Comparison of ENCODE assay signal across 8 cellular contexts in the genomic region with DNA sequence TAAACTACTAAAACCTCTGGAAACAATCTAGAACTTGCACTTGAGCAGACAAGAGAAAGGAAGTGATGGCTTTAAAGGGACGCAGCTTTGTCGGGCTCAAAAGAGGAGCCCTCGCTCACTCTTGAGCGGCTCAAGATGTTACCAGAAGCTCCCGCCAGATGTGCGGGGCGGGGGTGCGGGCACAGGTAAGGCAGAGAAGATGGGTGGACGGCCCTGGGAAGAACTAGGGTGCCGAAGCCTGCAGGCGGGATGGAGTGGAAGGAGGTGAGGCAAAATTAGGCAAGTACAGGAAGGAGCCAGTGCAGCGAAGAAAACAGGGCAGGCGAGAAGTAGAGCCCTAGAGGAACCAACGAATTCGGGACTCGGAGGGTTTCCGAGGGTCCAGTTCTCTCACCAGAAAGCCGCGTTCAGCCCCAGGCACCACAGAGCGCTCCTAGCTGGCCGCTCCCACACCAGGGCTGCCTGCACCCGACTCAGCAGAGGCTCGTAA. TPM values are rescaled to one million over a fixed set of nuclear protein-coding genes. Genes with fewer than 3 reads are reported as not detected.
DNase-seq lines count a peak whose midpoint lies in the region; ATAC-seq and TF ChIP-seq lines count a peak whose summit lies in the region.

No MANE protein-coding gene starts in this region.

- H3K9me3 Mint-ChIP-seq in activated CD8-positive, alpha-beta T cell treated with anti-CD3 and anti-CD28 coated beads, Interleukin-2, amount 10 ng/mL, durations not matched to agents 7 days and 5 days (ENCODE audit: insufficient read depth), result no peaks in the 10 kb centered on the region

- intact Hi-C loops in gastrocnemius medialis (cut with DNase I; ENCODE audit: low total_unique reads), result loop anchor here (1.0 kb wide), 2 partner anchors 31 to 71 kb away; a partner anchor contains a TSS

- H3K9me3 ChIP-seq in cardiac muscle cell (ENCODE audit: low read depth) (no peaks in the 10 kb centered on the region), gastrocnemius medialis (no peaks in the 10 kb centered on the region)

- in situ Hi-C loops in gastrocnemius medialis (cut with MboI; ENCODE audit: low sequenced_read_pairs in 4 of 4), result no loop called here

- peak overlapping the region; percentile 97 for H3K27ac Mint-ChIP-seq in activated CD8-positive, alpha-beta T cell treated with anti-CD3 and anti-CD28 coated beads, Interleukin-2, amount 10 ng/mL, durations not matched to agents 7 days and 5 days

- H3K4me1 Mint-ChIP-seq in activated CD8-positive, alpha-beta T cell treated with anti-CD3 and anti-CD28 coated beads, Interleukin-2, amount 10 ng/mL, durations not matched to agents 7 days and 5 days (ENCODE audit: low read depth), result peaks cover 46% of the 10 kb centered on the region

- CTCF ChIA-PET in activated CD8-positive, alpha-beta T cell treated with anti-CD3 and anti-CD28 coated beads, Interleukin-2, amount 10 ng/mL, durations not matched to agents 7 days and 5 days (lab: Charles Lee), result interaction anchor here (0.9 to 4.4 kb wide), 16 partner anchors 10 to 389 kb away, joined by 3 to 72 read pairs (median 5); a partner anchor contains a TSS

- H3K27ac ChIP-seq in cardiac muscle cell, result peak overlapping the region; percentile 98
- H3K27ac ChIP-seq in gastrocnemius medialis, result peak overlapping the region; percentile 93 to 99 (median 96)

- H3K36me3 ChIP-seq in cardiac muscle cell (peaks cover 18% of the 10 kb centered on the region), gastrocnemius medialis (peaks cover 0 to 21% of the 10 kb centered on the region in 2 donors)

- H3K27me3 ChIP-seq in cardiac muscle cell (no peaks in the 10 kb centered on the region), gastrocnemius medialis (no peaks in the 10 kb centered on the region)

- POLR2A ChIA-PET in activated CD8-positive, alpha-beta T cell treated with anti-CD3 and anti-CD28 coated beads, Interleukin-2, amount 10 ng/mL, durations not matched to agents 7 days and 5 days (lab: Charles Lee), result interaction anchor here (0.6 to 2.6 kb wide), 16 partner anchors 10 to 320 kb away, joined by 3 to 17 read pairs (median 4); a partner anchor contains a TSS

- H3K4me3 ChIP-seq in AG09309 (ENCODE audit: control insufficient read depth, low read depth, low read length) (peak overlapping the region; percentile 79), cardiac muscle cell (peak overlapping the region; percentile 97), gastrocnemius medialis (peak overlapping the region; percentile 92 to 100 (median 94))

- H3K27me3 Mint-ChIP-seq in activated CD8-positive, alpha-beta T cell treated with anti-CD3 and anti-CD28 coated beads, Interleukin-2, amount 10 ng/mL, durations not matched to agents 7 days and 5 days (ENCODE audit: low read depth), result no peaks in the 10 kb centered on the region

- TF ChIP-seq POLR2A in gastrocnemius medialis (IDR thresholded peaks at IDR 0.05), result no peak

- H3K4me1 ChIP-seq in cardiac muscle cell (ENCODE audit: low read depth) (peaks cover 17% of the 10 kb centered on the region), gastrocnemius medialis (peaks cover 49 to 51% of the 10 kb centered on the region in 2 donors)

- peak overlapping the region; percentile 100 for H3K4me3 Mint-ChIP-seq in activated CD8-positive, alpha-beta T cell treated with anti-CD3 and anti-CD28 coated beads, Interleukin-2, amount 10 ng/mL, durations not matched to agents 7 days and 5 days

- no peak for TF ChIP-seq CTCF in AG09309 (IDR thresholded peaks at IDR 0.05; ENCODE audit: control insufficient read depth, insufficient read depth, low read depth, low read length, missing control alignments)
- TF ChIP-seq CTCF in cardiac muscle cell (IDR thresholded peaks at IDR 0.05; ENCODE audit: low read depth, low read length), result peak; percentile 47
- TF ChIP-seq CTCF in gastrocnemius medialis (IDR thresholded peaks at IDR 0.05 in 4 of 5, conservative IDR thresholded peaks at IDR 0.05 in 1 of 5), result peak in 1 of 5 experiments; percentile 38

- H3K36me3 Mint-ChIP-seq in activated CD8-positive, alpha-beta T cell treated with anti-CD3 and anti-CD28 coated beads, Interleukin-2, amount 10 ng/mL, durations not matched to agents 7 days and 5 days (ENCODE audit: low read depth), result peaks cover 32% of the 10 kb centered on the region

- ATAC-seq in GM19328 (IDR thresholded peaks at IDR 0.05; ENCODE audit: unreplicated experiment), result peak; percentile 20
- peak; percentile 39 for ATAC-seq in HG03460 (IDR thresholded peaks at IDR 0.05; ENCODE audit: unreplicated experiment)
- ATAC-seq in activated CD8-positive, alpha-beta T cell treated with anti-CD3 and anti-CD28 coated beads, Interleukin-2, amount 10 ng/mL, durations not matched to agents 7 days and 5 days, result peak; percentile 76
- peak; percentile 55 to 57 for ATAC-seq in gastrocnemius medialis

- DNase-seq in AG09309 (ENCODE audit: low read depth) (no peak), cardiac muscle cell (ENCODE audit: low read depth in 1 of 2, low spot score in 1 of 2) (no peak), gastrocnemius medialis (no peak), activated gamma-delta T cell treated with Interleukin-2 at 50 U/mL for 16 hours (no peak), SW480 (ENCODE audit: low spot score) (no peak)
- DNase-seq in activated CD8-positive, alpha-beta T cell treated with anti-CD3 and anti-CD28 coated beads, Interleukin-2, amount 10 ng/mL, durations not matched to agents 7 days and 5 days, result peak; percentile 44

RNA-seq across cellular contexts. Expression of a gene that starts 0.4 kb away (rescaled TPM):
- total RNA-seq in activated CD8-positive, alpha-beta T cell treated with anti-CD3 and anti-CD28 coated beads, Interleukin-2, amount 10 ng/mL, durations not matched to agents 7 days and 5 days, result 10 to 100 TPM; 53.6 to 54.7 TPM
- total RNA-seq in cardiac muscle cell (47.7 and 56.4 TPM in 2 replicates), gastrocnemius medialis (10 to 100 TPM; 50.7 to 65.5 (median 60.5) TPM)
- polyA plus RNA-seq in cardiac muscle cell, result 46.9 and 48.0 TPM in 2 replicates

RNA-seq across cellular contexts. Expression of a gene that starts 0.7 kb away (rescaled TPM):
- 10 to 100 TPM; 82.3 to 83.4 TPM for total RNA-seq in activated CD8-positive, alpha-beta T cell treated with anti-CD3 and anti-CD28 coated beads, Interleukin-2, amount 10 ng/mL, durations not matched to agents 7 days and 5 days
- 97.2 and 159 TPM in 2 replicates for total RNA-seq in cardiac muscle cell
- polyA plus RNA-seq in cardiac muscle cell, result 162 and 177 TPM in 2 replicates
- 100 to 1,000 TPM in 1 of 4 donors, 10 to 100 TPM in 3; 54.7 to 125 (median 91.7) TPM for total RNA-seq in gastrocnemius medialis

RNA-seq across cellular contexts. Expression of a gene that starts 31.2 kb away (rescaled TPM):
- total RNA-seq in activated CD8-positive, alpha-beta T cell treated with anti-CD3 and anti-CD28 coated beads, Interleukin-2, amount 10 ng/mL, durations not matched to agents 7 days and 5 days, result 10 to 100 TPM; 19.2 to 21.8 TPM
- total RNA-seq in cardiac muscle cell, result 6.2 and 6.6 TPM in 2 replicates
- 9.1 and 14.0 TPM in 2 replicates for polyA plus RNA-seq in cardiac muscle cell
- 1 to 10 TPM in 2 of 4 donors, under 1 TPM in 2; 0.46 to 2.7 (median 1.4) TPM for total RNA-seq in gastrocnemius medialis

RNA-seq across cellular contexts. Expression of a gene that starts 41.8 kb away (rescaled TPM):
- total RNA-seq in activated CD8-positive, alpha-beta T cell treated with anti-CD3 and anti-CD28 coated beads, Interleukin-2, amount 10 ng/mL, durations not matched to agents 7 days and 5 days, result 10 to 100 TPM; 65.8 to 65.9 TPM
- total RNA-seq in cardiac muscle cell, result 22.4 and 28.1 TPM in 2 replicates
- 37.1 and 47.3 TPM in 2 replicates for polyA plus RNA-seq in cardiac muscle cell
- total RNA-seq in gastrocnemius medialis, result 10 to 100 TPM; 49.7 to 81.9 (median 53.8) TPM

RNA-seq across cellular contexts. Expression of a gene that starts 46.8 kb away (rescaled TPM):
- total RNA-seq in activated CD8-positive, alpha-beta T cell treated with anti-CD3 and anti-CD28 coated beads, Interleukin-2, amount 10 ng/mL, durations not matched to agents 7 days and 5 days, result 10 to 100 TPM; 54.8 to 62.1 TPM
- total RNA-seq in cardiac muscle cell (32.5 and 43.5 TPM in 2 replicates), gastrocnemius medialis (10 to 100 TPM; 22.4 to 39.9 (median 27.5) TPM)
- polyA plus RNA-seq in cardiac muscle cell, result 74.7 and 97.4 TPM in 2 replicates

Comparison
In these comparisons a context has a peak if more than half of its experiments do, and no peak if none do; other contexts are left out.
1. ATAC-seq: peak in every context shown above with its lines; median percentile 76 in activated CD8-positive, alpha-beta T cell treated with anti-CD3 and anti-CD28 coated beads, Interleukin-2, amount 10 ng/mL, durations not matched to agents 7 days and 5 days; 56 in gastrocnemius medialis; 39 in HG03460; 20 in GM19328.